Comparison of ENCODE assay signal across 22 cellular contexts in the genomic region with DNA sequence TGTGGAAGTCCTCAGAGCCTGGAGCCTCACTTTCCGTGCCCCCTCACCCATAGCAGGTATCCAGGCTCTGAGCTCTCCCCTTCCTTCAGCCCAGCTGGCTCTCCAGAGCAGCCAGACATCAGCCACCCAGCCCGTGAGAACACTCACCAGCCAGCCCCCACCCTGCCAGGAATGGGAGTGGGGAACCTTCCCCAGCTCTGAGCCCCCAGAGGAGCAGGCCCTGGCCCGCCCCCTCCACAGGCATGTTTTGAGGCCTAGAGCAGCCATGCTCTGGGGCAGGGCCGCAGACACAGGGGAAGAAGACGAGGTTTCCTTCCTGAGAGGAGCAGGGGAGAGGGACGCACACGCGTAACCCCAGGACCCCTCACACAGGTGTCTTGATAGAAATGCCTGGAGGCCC.
DNase-seq lines count a peak whose midpoint lies in the region; ATAC-seq, FAIRE-seq and TF ChIP-seq lines count a peak whose summit lies in the region.
"Had no signal": no experiment of that assay in that cellular context is flagged by ENCODE, and none has a peak within 500 bp of the region (broad histone marks: within the 10 kb centered on the region; RNA-seq: fewer than 3 reads in every experiment).

No MANE protein-coding gene starts in this region.

- H3K9me3 ChIP-seq in heart right ventricle (no peaks in the 10 kb centered on the region), astrocyte (ENCODE audit: insufficient read depth, low read depth, low read length) (peaks cover 2% of the 10 kb centered on the region), mesodermal cell (ENCODE audit: control insufficient read depth, low read length) (no peaks in the 10 kb centered on the region), thoracic aorta (no peaks in the 10 kb centered on the region)

- no peaks in the 10 kb centered on the region for H3K36me3 Mint-ChIP-seq in astrocyte (ENCODE audit: low read depth, unreplicated experiment)
- H3K36me3 Mint-ChIP-seq: IgD-negative memory B cell had no signal

- no peak for ATAC-seq in heart right ventricle
- no peak for ATAC-seq in left cardiac atrium
- no peak for ATAC-seq in thoracic aorta (ENCODE audit: insufficient number of reproducible peaks, low FRiP score, low read depth)
- ATAC-seq in GM18907 (IDR thresholded peaks at IDR 0.05; ENCODE audit: unreplicated experiment) = no peak
- ATAC-seq: GM12878 had no signal

- peak overlapping the region; percentile 50 for H3K9ac ChIP-seq in astrocyte (ENCODE audit: low read length)

- H3K27ac ChIP-seq in heart right ventricle (peak overlapping the region in 8 of 10 donors; percentile 80 to 92 (median 83)), astrocyte (ENCODE audit: low read depth, low read length) (peak overlapping the region; percentile 57), mesodermal cell (ENCODE audit: low read depth, low read length, severe bottlenecking) (peak overlapping the region; percentile 73), thoracic aorta (peak overlapping the region; percentile 91 to 97)
- H3K27ac ChIP-seq: C4-2B had no signal

- H3K4me3 ChIP-seq in heart right ventricle (no peak overlapping the region), astrocyte (ENCODE audit: insufficient read depth, low read depth, low read length) (no peak overlapping the region), mesodermal cell (ENCODE audit: extremely low read depth, insufficient read depth, low read length, poor library complexity, severe bottlenecking) (no peak overlapping the region), thoracic aorta (no peak overlapping the region)
- H3K4me3 ChIP-seq: GM12878 had no signal

- no peak overlapping the region for H2AFZ ChIP-seq in astrocyte (ENCODE audit: low read depth, low read length)

- no peaks in the 10 kb centered on the region for H3K27me3 ChIP-seq in heart right ventricle
- no peaks in the 10 kb centered on the region for H3K27me3 ChIP-seq in astrocyte (ENCODE audit: insufficient read depth, low read length)
- no peaks in the 10 kb centered on the region for H3K27me3 ChIP-seq in thoracic aorta (replicated peaks; ENCODE audit: insufficient read depth)

- DNase-seq in heart right ventricle (no peak), left cardiac atrium (no peak), astrocyte (ENCODE audit: low read depth) (no peak), thoracic aorta (ENCODE audit: low spot score) (no peak), epidermal melanocyte (ENCODE audit: insufficient read length, low spot score) (no peak)
- no peak for DNase-seq in stimulated activated CD4-positive, alpha-beta T cell treated with anti-CD3 and anti-CD28 coated beads, Interleukin-2, amount 100 ng/mL, for 24 hours
- DNase-seq: DND-41; GOT3; Kasumi-1; MM.1S; NCI-H1092 treated with DMSO at 0.1 percent for 48 hours; NCI-H187; NCI-H345; NK-92 treated with Interleukin-12 subunit alpha and Interleukin-12 subunit beta, amount 100 ng/mL, for 24 hours; OCI-M1 had no signal

- H3K4me2 ChIP-seq in astrocyte (ENCODE audit: low read length) = peak overlapping the region; percentile 32

- H3K27ac Mint-ChIP-seq in astrocyte (ENCODE audit: unreplicated experiment) = no peak overlapping the region
- H3K27ac Mint-ChIP-seq: IgD-negative memory B cell had no signal

- TF ChIP-seq CTCF in heart right ventricle (IDR thresholded peaks at IDR 0.05) = no peak
- no peak for TF ChIP-seq CTCF in astrocyte (IDR thresholded peaks at IDR 0.05; ENCODE audit: insufficient read depth, low read depth, low read length)
- no peak for TF ChIP-seq CTCF in thoracic aorta (IDR thresholded peaks at IDR 0.05)

- H3K4me1 Mint-ChIP-seq in astrocyte (ENCODE audit: low read depth, unreplicated experiment) = peaks cover 38% of the 10 kb centered on the region

- peaks cover 31 to 87% (median 60%) of the 10 kb centered on the region in 9 donors for H3K4me1 ChIP-seq in heart right ventricle
- peaks cover 64% of the 10 kb centered on the region for H3K4me1 ChIP-seq in astrocyte (ENCODE audit: insufficient read depth, low read length)
- peaks cover 63% of the 10 kb centered on the region for H3K4me1 ChIP-seq in mesodermal cell (ENCODE audit: control insufficient read depth, insufficient read depth, low read length, poor library complexity, severe bottlenecking)
- H3K4me1 ChIP-seq in thoracic aorta (ENCODE audit: control insufficient read depth in 1 of 2, low read depth in 2 of 2) = peaks cover 54 to 89% of the 10 kb centered on the region in 2 donors

- no peak overlapping the region for H3K4me3 Mint-ChIP-seq in astrocyte (ENCODE audit: unreplicated experiment)
- H3K4me3 Mint-ChIP-seq: IgD-negative memory B cell had no signal

- no peaks in the 10 kb centered on the region for H3K79me2 ChIP-seq in astrocyte (ENCODE audit: insufficient read depth, low read length)

- no peaks in the 10 kb centered on the region for H3K9me3 Mint-ChIP-seq in astrocyte (ENCODE audit: unreplicated experiment)
- H3K9me3 Mint-ChIP-seq: IgD-negative memory B cell had no signal

- 89 to 92% methylated on average over 8 of the region's 8 CpGs for WGBS in heart right ventricle, 2 donors
- WGBS in mesodermal cell (ENCODE audit: insufficient coverage in 2 of 2), 2 experiments = 85 to 90% methylated on average over 3 to 4 of the region's 8 CpGs

- no peak for FAIRE-seq in astrocyte (lab: Jason Lieb, UNC)
- FAIRE-seq: A204.1, G401.6, GM12878 had no signal

- intact Hi-C loops in heart right ventricle (cut with DNase I) (loop anchor here in 2 of 10 donors (5.0 to 10.0 kb wide), 2 partner anchors 71 to 183 kb away; a partner anchor contains a TSS), left cardiac atrium (cut with DNase I) (loop anchor here in 1 of 2 donors (5.0 kb wide), 1 partner anchor 71 kb away; a partner anchor contains a TSS)

- no peaks in the 10 kb centered on the region for H3K27me3 Mint-ChIP-seq in astrocyte (ENCODE audit: low read depth, unreplicated experiment)

- H3K36me3 ChIP-seq in heart right ventricle (no peaks in the 10 kb centered on the region), astrocyte (ENCODE audit: insufficient read depth, low read length) (no peaks in the 10 kb centered on the region), mesodermal cell (ENCODE audit: control insufficient read depth, insufficient read depth, low read length) (no peaks in the 10 kb centered on the region), thoracic aorta (no peaks in the 10 kb centered on the region)

- no peaks in the 10 kb centered on the region for H4K20me1 ChIP-seq in astrocyte (ENCODE audit: insufficient read depth, low read length)
